1 cellular context compared by ENCODE assay signal in the genomic region with DNA sequence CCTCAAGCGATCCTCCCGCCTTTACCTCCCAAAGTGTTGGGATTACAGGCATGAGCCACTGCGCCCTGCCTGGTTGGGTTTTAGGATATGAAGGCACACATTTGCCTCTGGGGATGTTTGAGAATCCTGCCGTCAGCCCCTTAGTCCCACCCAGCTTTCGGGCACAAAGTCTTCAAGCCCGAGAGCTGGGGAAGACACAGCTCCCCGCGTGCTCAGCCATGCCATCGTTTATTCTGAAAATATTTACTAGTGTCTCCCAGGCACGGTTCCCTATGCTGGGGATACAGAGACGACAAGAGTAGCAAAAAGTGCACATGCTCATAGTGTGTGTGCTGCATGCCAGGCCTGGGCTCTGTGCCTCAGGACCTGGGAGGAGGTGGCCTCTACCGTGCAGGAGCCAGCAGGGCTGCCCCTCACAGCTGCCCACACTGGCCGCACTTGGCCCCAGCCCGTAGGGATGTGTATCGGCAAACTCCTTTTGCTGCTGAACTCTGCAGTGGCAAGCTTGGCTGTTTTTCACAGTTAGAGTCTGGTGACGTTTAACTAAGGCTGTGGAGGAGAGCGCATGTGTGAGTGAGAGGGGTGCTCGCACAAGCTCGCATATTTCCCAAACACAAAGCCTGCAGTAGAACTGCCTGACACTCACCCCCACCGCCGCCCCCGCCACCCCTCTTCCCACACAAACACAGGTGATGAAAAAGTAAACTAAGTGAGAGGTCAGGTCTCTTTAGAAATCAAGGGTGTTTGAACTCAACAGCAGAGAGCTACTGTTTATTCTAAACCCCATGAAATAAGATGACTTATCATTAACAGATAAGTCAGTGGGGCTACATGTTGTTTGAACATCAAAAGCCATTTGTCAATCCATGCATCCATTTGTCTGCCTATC.
TF ChIP-seq lines count a peak whose summit lies in the region.

No MANE protein-coding gene starts in this region.

TF ChIP-seq in HepG2, 621 proteins besides CTCF, POLR2A, EP300 and RAD21 (continued from another document and continues in another):
- TF ChIP-seq, protein P1, sequence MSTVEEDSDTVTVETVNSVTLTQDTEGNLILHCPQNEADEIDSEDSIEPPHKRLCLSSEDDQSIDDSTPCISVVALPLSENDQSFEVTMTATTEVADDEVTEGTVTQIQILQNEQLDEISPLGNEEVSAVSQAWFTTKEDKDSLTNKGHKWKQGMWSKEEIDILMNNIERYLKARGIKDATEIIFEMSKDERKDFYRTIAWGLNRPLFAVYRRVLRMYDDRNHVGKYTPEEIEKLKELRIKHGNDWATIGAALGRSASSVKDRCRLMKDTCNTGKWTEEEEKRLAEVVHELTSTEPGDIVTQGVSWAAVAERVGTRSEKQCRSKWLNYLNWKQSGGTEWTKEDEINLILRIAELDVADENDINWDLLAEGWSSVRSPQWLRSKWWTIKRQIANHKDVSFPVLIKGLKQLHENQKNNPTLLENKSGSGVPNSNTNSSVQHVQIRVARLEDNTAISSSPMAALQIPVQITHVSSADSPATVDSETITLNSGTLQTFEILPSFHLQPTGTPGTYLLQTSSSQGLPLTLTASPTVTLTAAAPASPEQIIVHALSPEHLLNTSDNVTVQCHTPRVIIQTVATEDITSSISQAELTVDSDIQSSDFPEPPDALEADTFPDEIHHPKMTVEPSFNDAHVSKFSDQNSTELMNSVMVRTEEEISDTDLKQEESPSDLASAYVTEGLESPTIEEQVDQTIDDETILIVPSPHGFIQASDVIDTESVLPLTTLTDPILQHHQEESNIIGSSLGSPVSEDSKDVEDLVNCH (CRISPR knock-in tag; IDR thresholded peaks at IDR 0.05) = no peak
- TF ChIP-seq ZSCAN12 (CRISPR knock-in tag; IDR thresholded peaks at IDR 0.05) (peak; percentile 80; the same call in 1 of the 2 replicates), NFKB2 (CRISPR knock-in tag; IDR thresholded peaks at IDR 0.05; ENCODE audit: borderline replicate concordance) (peak; percentile 98), ZNF30 (CRISPR knock-in tag; IDR thresholded peaks at IDR 0.05) (no peak), JUN (CRISPR knock-in tag; IDR thresholded peaks at IDR 0.05) (peak; percentile 67; the same call in 1 of the 2 replicates), ZNF598 (CRISPR knock-in tag; IDR thresholded peaks at IDR 0.05; ENCODE audit: borderline replicate concordance) (no peak; the same call in 1 of the 2 replicates), ZNF230 (CRISPR knock-in tag; IDR thresholded peaks at IDR 0.05) (peak; percentile 28; the same call in 1 of the 2 replicates), MATR3 (CRISPR knock-in tag; IDR thresholded peaks at IDR 0.05) (no peak), NRL (CRISPR knock-in tag; IDR thresholded peaks at IDR 0.05; ENCODE audit: borderline replicate concordance) (peak; percentile 95), MIER2 (CRISPR knock-in tag; IDR thresholded peaks at IDR 0.05) (peak; percentile 57), CEBPG (CRISPR knock-in tag; IDR thresholded peaks at IDR 0.05) (peak; percentile 30; the same call in 1 of the 2 replicates), SOX6 (IDR thresholded peaks at IDR 0.05) (no peak), SOX6 (CRISPR knock-in tag; IDR thresholded peaks at IDR 0.05) (peak; percentile 81), FOSL1 (CRISPR knock-in tag; IDR thresholded peaks at IDR 0.05; ENCODE audit: borderline replicate concordance) (no peak), HDAC2 (CRISPR knock-in tag; IDR thresholded peaks at IDR 0.05) (no peak; the same call in 1 of the 2 replicates), ZNF432 (CRISPR knock-in tag; IDR thresholded peaks at IDR 0.05; ENCODE audit: borderline replicate concordance) (no peak), ARNT (IDR thresholded peaks at IDR 0.05) (no peak), ZKSCAN1 (IDR thresholded peaks at IDR 0.05; ENCODE audit: low read length) (0 out of 2 replicates have a peak, but pooled peaks have one; percentile 18), MXI1 (IDR thresholded peaks at IDR 0.05; ENCODE audit: borderline replicate concordance, low read depth, low read length) (peak; percentile 58; the same call in 1 of the 3 replicates), ZNF333 (CRISPR knock-in tag; IDR thresholded peaks at IDR 0.05; ENCODE audit: borderline replicate concordance) (0 out of 2 replicates have a peak, but pooled peaks have one; percentile 47), CAMTA2 (CRISPR knock-in tag; IDR thresholded peaks at IDR 0.05; ENCODE audit: borderline replicate concordance) (peak; percentile 94; the same call in 1 of the 2 replicates), MAF1 (CRISPR knock-in tag; IDR thresholded peaks at IDR 0.05; ENCODE audit: borderline replicate concordance) (no peak), POGZ (CRISPR knock-in tag; IDR thresholded peaks at IDR 0.05) (peak; percentile 76), ZNF724P (CRISPR knock-in tag; IDR thresholded peaks at IDR 0.05; ENCODE audit: borderline replicate concordance) (peak; percentile 84; the same call in 1 of the 2 replicates), ZFP41 (CRISPR knock-in tag; IDR thresholded peaks at IDR 0.05; ENCODE audit: borderline replicate concordance) (peak; percentile 47; the same call in 1 of the 2 replicates), FIP1L1 (IDR thresholded peaks at IDR 0.05; ENCODE audit: borderline replicate concordance, insufficient read depth, low read depth, low read length) (no peak)
- TF ChIP-seq, protein P2, sequence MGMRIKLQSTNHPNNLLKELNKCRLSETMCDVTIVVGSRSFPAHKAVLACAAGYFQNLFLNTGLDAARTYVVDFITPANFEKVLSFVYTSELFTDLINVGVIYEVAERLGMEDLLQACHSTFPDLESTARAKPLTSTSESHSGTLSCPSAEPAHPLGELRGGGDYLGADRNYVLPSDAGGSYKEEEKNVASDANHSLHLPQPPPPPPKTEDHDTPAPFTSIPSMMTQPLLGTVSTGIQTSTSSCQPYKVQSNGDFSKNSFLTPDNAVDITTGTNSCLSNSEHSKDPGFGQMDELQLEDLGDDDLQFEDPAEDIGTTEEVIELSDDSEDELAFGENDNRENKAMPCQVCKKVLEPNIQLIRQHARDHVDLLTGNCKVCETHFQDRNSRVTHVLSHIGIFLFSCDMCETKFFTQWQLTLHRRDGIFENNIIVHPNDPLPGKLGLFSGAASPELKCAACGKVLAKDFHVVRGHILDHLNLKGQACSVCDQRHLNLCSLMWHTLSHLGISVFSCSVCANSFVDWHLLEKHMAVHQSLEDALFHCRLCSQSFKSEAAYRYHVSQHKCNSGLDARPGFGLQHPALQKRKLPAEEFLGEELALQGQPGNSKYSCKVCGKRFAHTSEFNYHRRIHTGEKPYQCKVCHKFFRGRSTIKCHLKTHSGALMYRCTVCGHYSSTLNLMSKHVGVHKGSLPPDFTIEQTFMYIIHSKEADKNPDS (CRISPR knock-in tag; IDR thresholded peaks at IDR 0.05) = no peak
- TF ChIP-seq, protein P3, sequence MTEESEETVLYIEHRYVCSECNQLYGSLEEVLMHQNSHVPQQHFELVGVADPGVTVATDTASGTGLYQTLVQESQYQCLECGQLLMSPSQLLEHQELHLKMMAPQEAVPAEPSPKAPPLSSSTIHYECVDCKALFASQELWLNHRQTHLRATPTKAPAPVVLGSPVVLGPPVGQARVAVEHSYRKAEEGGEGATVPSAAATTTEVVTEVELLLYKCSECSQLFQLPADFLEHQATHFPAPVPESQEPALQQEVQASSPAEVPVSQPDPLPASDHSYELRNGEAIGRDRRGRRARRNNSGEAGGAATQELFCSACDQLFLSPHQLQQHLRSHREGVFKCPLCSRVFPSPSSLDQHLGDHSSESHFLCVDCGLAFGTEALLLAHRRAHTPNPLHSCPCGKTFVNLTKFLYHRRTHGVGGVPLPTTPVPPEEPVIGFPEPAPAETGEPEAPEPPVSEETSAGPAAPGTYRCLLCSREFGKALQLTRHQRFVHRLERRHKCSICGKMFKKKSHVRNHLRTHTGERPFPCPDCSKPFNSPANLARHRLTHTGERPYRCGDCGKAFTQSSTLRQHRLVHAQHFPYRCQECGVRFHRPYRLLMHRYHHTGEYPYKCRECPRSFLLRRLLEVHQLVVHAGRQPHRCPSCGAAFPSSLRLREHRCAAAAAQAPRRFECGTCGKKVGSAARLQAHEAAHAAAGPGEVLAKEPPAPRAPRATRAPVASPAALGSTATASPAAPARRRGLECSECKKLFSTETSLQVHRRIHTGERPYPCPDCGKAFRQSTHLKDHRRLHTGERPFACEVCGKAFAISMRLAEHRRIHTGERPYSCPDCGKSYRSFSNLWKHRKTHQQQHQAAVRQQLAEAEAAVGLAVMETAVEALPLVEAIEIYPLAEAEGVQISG (CRISPR knock-in tag; IDR thresholded peaks at IDR 0.05) = peak; percentile 60
- TF ChIP-seq, protein P4, sequence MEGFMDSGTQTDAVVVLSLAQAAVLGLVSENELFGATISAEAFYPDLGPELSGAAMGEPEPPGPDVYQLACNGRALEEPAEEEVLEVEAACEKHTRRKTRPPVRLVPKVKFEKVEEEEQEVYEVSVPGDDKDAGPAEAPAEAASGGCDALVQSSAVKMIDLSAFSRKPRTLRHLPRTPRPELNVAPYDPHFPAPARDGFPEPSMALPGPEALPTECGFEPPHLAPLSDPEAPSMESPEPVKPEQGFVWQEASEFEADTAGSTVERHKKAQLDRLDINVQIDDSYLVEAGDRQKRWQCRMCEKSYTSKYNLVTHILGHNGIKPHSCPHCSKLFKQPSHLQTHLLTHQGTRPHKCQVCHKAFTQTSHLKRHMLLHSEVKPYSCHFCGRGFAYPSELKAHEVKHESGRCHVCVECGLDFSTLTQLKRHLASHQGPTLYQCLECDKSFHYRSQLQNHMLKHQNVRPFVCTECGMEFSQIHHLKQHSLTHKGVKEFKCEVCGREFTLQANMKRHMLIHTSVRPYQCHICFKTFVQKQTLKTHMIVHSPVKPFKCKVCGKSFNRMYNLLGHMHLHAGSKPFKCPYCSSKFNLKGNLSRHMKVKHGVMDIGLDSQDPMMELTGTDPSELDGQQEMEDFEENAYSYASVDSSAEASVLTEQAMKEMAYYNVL (CRISPR knock-in tag; IDR thresholded peaks at IDR 0.05; ENCODE audit: borderline replicate concordance) = peak; percentile 57; the same call in 1 of the 2 replicates
- TF ChIP-seq, protein P5, sequence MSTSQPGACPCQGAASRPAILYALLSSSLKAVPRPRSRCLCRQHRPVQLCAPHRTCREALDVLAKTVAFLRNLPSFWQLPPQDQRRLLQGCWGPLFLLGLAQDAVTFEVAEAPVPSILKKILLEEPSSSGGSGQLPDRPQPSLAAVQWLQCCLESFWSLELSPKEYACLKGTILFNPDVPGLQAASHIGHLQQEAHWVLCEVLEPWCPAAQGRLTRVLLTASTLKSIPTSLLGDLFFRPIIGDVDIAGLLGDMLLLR (CRISPR knock-in tag; IDR thresholded peaks at IDR 0.05) = peak; percentile 76; the same call in 1 of the 2 replicates
- TF ChIP-seq, protein P6, sequence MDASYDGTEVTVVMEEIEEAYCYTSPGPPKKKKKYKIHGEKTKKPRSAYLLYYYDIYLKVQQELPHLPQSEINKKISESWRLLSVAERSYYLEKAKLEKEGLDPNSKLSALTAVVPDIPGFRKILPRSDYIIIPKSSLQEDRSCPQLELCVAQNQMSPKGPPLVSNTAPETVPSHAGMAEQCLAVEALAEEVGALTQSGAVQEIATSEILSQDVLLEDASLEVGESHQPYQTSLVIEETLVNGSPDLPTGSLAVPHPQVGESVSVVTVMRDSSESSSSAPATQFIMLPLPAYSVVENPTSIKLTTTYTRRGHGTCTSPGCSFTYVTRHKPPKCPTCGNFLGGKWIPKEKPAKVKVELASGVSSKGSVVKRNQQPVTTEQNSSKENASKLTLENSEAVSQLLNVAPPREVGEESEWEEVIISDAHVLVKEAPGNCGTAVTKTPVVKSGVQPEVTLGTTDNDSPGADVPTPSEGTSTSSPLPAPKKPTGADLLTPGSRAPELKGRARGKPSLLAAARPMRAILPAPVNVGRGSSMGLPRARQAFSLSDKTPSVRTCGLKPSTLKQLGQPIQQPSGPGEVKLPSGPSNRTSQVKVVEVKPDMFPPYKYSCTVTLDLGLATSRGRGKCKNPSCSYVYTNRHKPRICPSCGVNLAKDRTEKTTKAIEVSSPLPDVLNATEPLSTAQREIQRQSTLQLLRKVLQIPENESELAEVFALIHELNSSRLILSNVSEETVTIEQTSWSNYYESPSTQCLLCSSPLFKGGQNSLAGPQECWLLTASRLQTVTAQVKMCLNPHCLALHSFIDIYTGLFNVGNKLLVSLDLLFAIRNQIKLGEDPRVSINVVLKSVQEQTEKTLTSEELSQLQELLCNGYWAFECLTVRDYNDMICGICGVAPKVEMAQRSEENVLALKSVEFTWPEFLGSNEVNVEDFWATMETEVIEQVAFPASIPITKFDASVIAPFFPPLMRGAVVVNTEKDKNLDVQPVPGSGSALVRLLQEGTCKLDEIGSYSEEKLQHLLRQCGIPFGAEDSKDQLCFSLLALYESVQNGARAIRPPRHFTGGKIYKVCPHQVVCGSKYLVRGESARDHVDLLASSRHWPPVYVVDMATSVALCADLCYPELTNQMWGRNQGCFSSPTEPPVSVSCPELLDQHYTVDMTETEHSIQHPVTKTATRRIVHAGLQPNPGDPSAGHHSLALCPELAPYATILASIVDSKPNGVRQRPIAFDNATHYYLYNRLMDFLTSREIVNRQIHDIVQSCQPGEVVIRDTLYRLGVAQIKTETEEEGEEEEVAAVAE (CRISPR knock-in tag; IDR thresholded peaks at IDR 0.05; ENCODE audit: borderline replicate concordance) = peak; percentile 88
- TF ChIP-seq, protein P7, sequence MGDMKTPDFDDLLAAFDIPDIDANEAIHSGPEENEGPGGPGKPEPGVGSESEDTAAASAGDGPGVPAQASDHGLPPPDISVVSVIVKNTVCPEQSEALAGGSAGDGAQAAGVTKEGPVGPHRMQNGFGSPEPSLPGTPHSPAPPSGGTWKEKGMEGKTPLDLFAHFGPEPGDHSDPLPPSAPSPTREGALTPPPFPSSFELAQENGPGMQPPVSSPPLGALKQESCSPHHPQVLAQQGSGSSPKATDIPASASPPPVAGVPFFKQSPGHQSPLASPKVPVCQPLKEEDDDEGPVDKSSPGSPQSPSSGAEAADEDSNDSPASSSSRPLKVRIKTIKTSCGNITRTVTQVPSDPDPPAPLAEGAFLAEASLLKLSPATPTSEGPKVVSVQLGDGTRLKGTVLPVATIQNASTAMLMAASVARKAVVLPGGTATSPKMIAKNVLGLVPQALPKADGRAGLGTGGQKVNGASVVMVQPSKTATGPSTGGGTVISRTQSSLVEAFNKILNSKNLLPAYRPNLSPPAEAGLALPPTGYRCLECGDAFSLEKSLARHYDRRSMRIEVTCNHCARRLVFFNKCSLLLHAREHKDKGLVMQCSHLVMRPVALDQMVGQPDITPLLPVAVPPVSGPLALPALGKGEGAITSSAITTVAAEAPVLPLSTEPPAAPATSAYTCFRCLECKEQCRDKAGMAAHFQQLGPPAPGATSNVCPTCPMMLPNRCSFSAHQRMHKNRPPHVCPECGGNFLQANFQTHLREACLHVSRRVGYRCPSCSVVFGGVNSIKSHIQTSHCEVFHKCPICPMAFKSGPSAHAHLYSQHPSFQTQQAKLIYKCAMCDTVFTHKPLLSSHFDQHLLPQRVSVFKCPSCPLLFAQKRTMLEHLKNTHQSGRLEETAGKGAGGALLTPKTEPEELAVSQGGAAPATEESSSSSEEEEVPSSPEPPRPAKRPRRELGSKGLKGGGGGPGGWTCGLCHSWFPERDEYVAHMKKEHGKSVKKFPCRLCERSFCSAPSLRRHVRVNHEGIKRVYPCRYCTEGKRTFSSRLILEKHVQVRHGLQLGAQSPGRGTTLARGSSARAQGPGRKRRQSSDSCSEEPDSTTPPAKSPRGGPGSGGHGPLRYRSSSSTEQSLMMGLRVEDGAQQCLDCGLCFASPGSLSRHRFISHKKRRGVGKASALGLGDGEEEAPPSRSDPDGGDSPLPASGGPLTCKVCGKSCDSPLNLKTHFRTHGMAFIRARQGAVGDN (CRISPR knock-in tag; IDR thresholded peaks at IDR 0.05) = peak; percentile 99
- TF ChIP-seq, protein P8, sequence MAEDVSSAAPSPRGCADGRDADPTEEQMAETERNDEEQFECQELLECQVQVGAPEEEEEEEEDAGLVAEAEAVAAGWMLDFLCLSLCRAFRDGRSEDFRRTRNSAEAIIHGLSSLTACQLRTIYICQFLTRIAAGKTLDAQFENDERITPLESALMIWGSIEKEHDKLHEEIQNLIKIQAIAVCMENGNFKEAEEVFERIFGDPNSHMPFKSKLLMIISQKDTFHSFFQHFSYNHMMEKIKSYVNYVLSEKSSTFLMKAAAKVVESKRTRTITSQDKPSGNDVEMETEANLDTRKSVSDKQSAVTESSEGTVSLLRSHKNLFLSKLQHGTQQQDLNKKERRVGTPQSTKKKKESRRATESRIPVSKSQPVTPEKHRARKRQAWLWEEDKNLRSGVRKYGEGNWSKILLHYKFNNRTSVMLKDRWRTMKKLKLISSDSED (CRISPR knock-in tag; IDR thresholded peaks at IDR 0.05) = no peak
